ENCODE assay signal across 8 cellular contexts in the genomic region with DNA sequence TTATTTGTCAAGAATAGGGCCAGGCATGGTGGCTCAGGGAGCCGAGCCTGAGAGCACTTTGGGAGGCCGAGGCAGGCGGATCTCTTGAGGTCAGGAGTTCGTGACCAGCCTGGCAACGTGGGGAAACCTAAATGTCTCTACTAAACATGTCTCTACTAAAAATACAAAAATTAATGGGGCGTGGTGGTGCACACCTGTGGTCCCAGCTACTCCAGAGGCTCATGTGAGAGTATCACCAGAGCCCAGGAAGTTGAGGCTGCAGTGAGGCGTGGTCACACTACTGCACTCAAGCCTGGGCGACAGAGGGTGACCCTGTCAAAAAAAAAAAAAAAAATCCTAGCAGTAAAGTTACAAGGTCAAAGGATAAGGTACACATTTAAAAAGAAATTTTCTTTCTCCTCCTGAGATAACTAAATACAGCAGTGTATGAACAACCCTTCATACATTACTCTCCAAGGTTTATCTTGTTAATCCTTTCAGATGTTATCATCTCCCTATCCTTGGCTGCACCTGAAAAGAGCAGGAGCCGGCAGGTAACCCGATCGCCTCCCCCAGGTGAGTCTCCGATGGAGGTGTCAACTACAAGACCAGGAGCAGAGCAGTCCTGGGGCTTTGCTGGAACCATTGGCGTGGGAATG.
DNase-seq lines count a peak whose midpoint lies in the region; TF ChIP-seq lines count a peak whose summit lies in the region.

No MANE protein-coding gene starts in this region.

- TF ChIP-seq POLR2A in spleen (IDR thresholded peaks at IDR 0.05): no peak

- H3K4me3 ChIP-seq in SK-N-SH (ENCODE audit: low read depth in 2 of 2, low read length in 1 of 2): peak overlapping the region; percentile 76 to 92
- H3K4me3 ChIP-seq in hepatocyte: peak overlapping the region; percentile 78
- peak overlapping the region; percentile 54 to 89 (median 86) for H3K4me3 ChIP-seq in spleen

- peaks cover 2% of the 10 kb centered on the region for H3F3A ChIP-seq in SK-N-SH (replicated peaks; ENCODE audit: insufficient read depth)

- H3K36me3 ChIP-seq in SK-N-SH (replicated peaks in 1 of 2; ENCODE audit: control insufficient read depth in 1 of 2, insufficient read depth in 2 of 2, low read length in 1 of 2) (no peaks in the 10 kb centered on the region), hepatocyte (replicated peaks; ENCODE audit: insufficient read depth, low read depth) (no peaks in the 10 kb centered on the region), spleen (no peaks in the 10 kb centered on the region)

- CTCF ChIA-PET in SK-N-SH (lab: Yijun Ruan, JAX): no interaction called here

- peak overlapping the region; percentile 87 for H2AFZ ChIP-seq in SK-N-SH (ENCODE audit: low read depth)
- H2AFZ ChIP-seq in hepatocyte: peak overlapping the region; percentile 79

- 57% methylated on average over 13 of the region's 13 CpGs for WGBS in SK-N-SH (ENCODE audit: low lambda C conversion rate)
- WGBS in hepatocyte (ENCODE audit: low lambda C conversion rate, missing lambda C conversion rate): 38% methylated on average over 13 of the region's 13 CpGs
- WGBS in spleen, 5 donors: 33 to 39% (median 39%) methylated on average over 12 to 13 of the region's 13 CpGs

- no peak for TF ChIP-seq RAD21 in SK-N-SH (IDR thresholded peaks at IDR 0.05; ENCODE audit: low read length)

- H3K9ac ChIP-seq in SK-N-SH: peak overlapping the region; percentile 86

- H3K4me2 ChIP-seq in SK-N-SH (peak overlapping the region; percentile 73), hepatocyte (peak overlapping the region; percentile 76)

- TF ChIP-seq EP300 in SK-N-SH (IDR thresholded peaks at IDR 0.05; ENCODE audit: borderline replicate concordance in 1 of 2, low read depth in 1 of 2, low read length in 1 of 2): no peak

- peak; percentile 70 for DNase-seq in DMS79 treated with DMSO at 0.1 percent for 48 hours (lab: John Stamatoyannopoulos, UW)
- no peak for DNase-seq in DMS79 (lab: John Stamatoyannopoulos, UW)
- no peak for DNase-seq in SK-N-SH
- no peak for DNase-seq in hepatocyte (ENCODE audit: low spot score)
- no peak for DNase-seq in spleen
- no peak for DNase-seq in HUDEP-2 (lab: John Stamatoyannopoulos, UW; ENCODE audit: unreplicated experiment in 76 of 76)
- no peak for DNase-seq in NCI-H2081 treated with DMSO at 0.1 percent for 48 hours (lab: John Stamatoyannopoulos, UW)
- no peak for DNase-seq in NK-92 treated with Interleukin-12 subunit alpha and Interleukin-12 subunit beta, amount 100 ng/mL, for 24 hours (lab: John Stamatoyannopoulos, UW)

- peaks cover 18% of the 10 kb centered on the region for H4K20me1 ChIP-seq in SK-N-SH (ENCODE audit: insufficient read depth)
- H4K20me1 ChIP-seq in hepatocyte (ENCODE audit: insufficient read depth, poor library complexity, severe bottlenecking): no peaks in the 10 kb centered on the region

- peaks cover 37% of the 10 kb centered on the region for H3K79me2 ChIP-seq in SK-N-SH (ENCODE audit: insufficient read depth)
- peaks cover 34% of the 10 kb centered on the region for H3K79me2 ChIP-seq in hepatocyte

- peaks cover 0 to 2% of the 10 kb centered on the region in 2 experiments; a peak in 1 of 4 replicates for H3K4me1 ChIP-seq in SK-N-SH (ENCODE audit: control insufficient read depth in 1 of 2, insufficient read depth in 2 of 2, low read depth in 1 of 2, low read length in 1 of 2)
- H3K4me1 ChIP-seq in hepatocyte (ENCODE audit: insufficient read depth): no peaks in the 10 kb centered on the region
- peaks cover 0 to 40% (median 16%) of the 10 kb centered on the region in 6 donors for H3K4me1 ChIP-seq in spleen

- intact Hi-C loops in spleen (cut with DNase I; ENCODE audit: low total_unique reads): no loop called here

- H3K9me3 ChIP-seq in SK-N-SH (no peaks in the 10 kb centered on the region), hepatocyte (ENCODE audit: low read depth) (no peaks in the 10 kb centered on the region), spleen (peaks cover 0 to 12% (median 2%) of the 10 kb centered on the region in 8 donors)

- H3K9me2 ChIP-seq in SK-N-SH: no peaks in the 10 kb centered on the region
- no peaks in the 10 kb centered on the region for H3K9me2 ChIP-seq in hepatocyte (replicated peaks; ENCODE audit: insufficient read depth)

- H3K27me3 ChIP-seq in SK-N-SH (ENCODE audit: insufficient read depth) (no peaks in the 10 kb centered on the region), hepatocyte (no peaks in the 10 kb centered on the region), spleen (replicated peaks in 1 of 7) (no peaks in the 10 kb centered on the region)

- no peak for TF ChIP-seq CTCF in SK-N-SH (IDR thresholded peaks at IDR 0.05)
- no peak for TF ChIP-seq CTCF in hepatocyte (IDR thresholded peaks at IDR 0.05; ENCODE audit: poor library complexity)
- no peak for TF ChIP-seq CTCF in spleen (IDR thresholded peaks at IDR 0.05 in 8 of 11, conservative IDR thresholded peaks at IDR 0.05 in 3 of 11)

- POLR2A ChIA-PET in SK-N-SH (lab: Yijun Ruan, JAX): no interaction called here

- H3K27ac ChIP-seq in SK-N-SH (ENCODE audit: low read depth in 2 of 2, low read length in 1 of 2) (peak overlapping the region; percentile 92), hepatocyte (peak overlapping the region; percentile 96), spleen (peak overlapping the region; percentile 92 to 98 (median 96))

TF ChIP-seq in SK-N-SH, 30 proteins besides CTCF, POLR2A, EP300 and RAD21:
- no peak for TF ChIP-seq RCOR1 (IDR thresholded peaks at IDR 0.05; ENCODE audit: low read length)
- no peak for TF ChIP-seq TAF1 (IDR thresholded peaks at IDR 0.05; ENCODE audit: borderline replicate concordance, low read depth, low read length)
- no peak for TF ChIP-seq FOXJ3 (CRISPR knock-in tag; IDR thresholded peaks at IDR 0.05)
